8 cellular contexts compared by ENCODE assay signal in the genomic region with DNA sequence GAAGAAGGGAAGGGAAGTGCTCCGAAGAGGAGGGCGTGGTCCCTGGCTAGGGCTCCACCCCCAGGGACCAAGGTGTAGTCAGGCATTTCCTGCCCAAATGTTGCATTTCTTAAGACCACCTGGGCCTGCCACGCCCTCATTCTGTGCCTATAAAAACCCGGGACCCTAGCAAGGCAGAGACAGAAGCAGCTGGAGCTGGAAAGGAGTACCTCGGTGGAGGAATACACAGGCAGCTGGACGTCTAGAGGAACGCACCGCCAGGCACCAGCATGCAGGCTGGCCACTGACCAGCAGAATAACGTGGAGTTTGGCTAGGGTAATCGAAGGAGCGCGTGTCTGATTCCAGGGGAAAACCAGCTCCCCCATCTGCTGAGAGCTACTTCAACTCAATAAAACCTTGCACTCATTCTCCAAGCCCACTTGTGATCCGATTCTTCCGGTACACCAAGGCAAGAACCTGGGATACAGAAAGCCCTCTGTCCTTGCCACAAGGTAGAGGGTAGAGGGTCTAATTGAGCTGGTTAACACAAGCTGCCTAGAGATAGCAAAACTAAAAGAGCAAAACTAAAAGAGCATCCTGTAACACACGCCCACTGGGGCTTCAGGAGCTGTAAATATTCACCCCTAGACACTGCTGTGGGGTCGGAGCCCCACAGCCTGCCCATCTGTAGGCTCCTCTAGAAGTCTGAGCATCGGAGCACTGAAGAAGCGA. TPM values are rescaled to one million over a fixed set of nuclear protein-coding genes. Genes with fewer than 3 reads are reported as not detected.
DNase-seq lines count a peak whose midpoint lies in the region; ATAC-seq, FAIRE-seq and TF ChIP-seq lines count a peak whose summit lies in the region.

No MANE protein-coding gene starts in this region.

- peak overlapping the region in 3 of 7 donors; percentile 13 to 67 (median 57) for H3K27ac Mint-ChIP-seq in CD14-positive monocyte

- H3K4me2 ChIP-seq in GM12878 (ENCODE audit: control insufficient read depth, insufficient read depth) = no peak overlapping the region

- CTCF ChIA-PET in GM12878 (lab: Yijun Ruan, JAX) = interaction anchor here (1.4 to 1.9 kb wide), 3 partner anchors 20 to 30 kb away, joined by 3 to 12 read pairs (median 6); no protein-coding TSS in a partner anchor

- ATAC-seq in GM12878 (no peak), GM21526 (IDR thresholded peaks at IDR 0.05; ENCODE audit: low FRiP score, unreplicated experiment) (no peak)

- POLR2A ChIA-PET in GM12878 (lab: Charles Lee) = no interaction called here

- TF ChIP-seq RAD21 in GM12878 (IDR thresholded peaks at IDR 0.05; ENCODE audit: insufficient read depth, low read depth, low read length) = no peak

- RAD21 ChIA-PET in GM12878 (lab: Charles Lee; ENCODE audit: unreplicated experiment) = interaction anchor here (1.2 kb wide), 1 partner anchor 30 kb away, joined by 6 read pairs; no protein-coding TSS in a partner anchor

- H3K27me3 Mint-ChIP-seq in CD14-positive monocyte (ENCODE audit: low read depth in 3 of 3) = peaks cover 1 to 4% (median 3%) of the 10 kb centered on the region in 3 donors

- no peaks in the 10 kb centered on the region for H3K9me3 Mint-ChIP-seq in CD14-positive monocyte

- intact Hi-C loops in CD14-positive monocyte (cut with micrococcal nuclease) = no loop called here
- intact Hi-C loops in GM12878 (cut with micrococcal nuclease; ENCODE audit: unreplicated experiment) = no loop called here

- SMC1A ChIA-PET in GM12878 (lab: Charles Lee; ENCODE audit: uncharacterized antibody, unreplicated experiment) = interaction anchor here (2.2 kb wide), 1 partner anchor 30 kb away, joined by 7 read pairs; no protein-coding TSS in a partner anchor

- H3K4me3 Mint-ChIP-seq in CD14-positive monocyte = peak overlapping the region; percentile 74 to 87

- WGBS in GM12878 (ENCODE audit: insufficient coverage, insufficient replicate concordance, low lambda C conversion rate, missing lambda C conversion rate) = 55% methylated on average over 18 of the region's 18 CpGs

- no peaks in the 10 kb centered on the region for H3K36me3 ChIP-seq in GM12878 (ENCODE audit: control insufficient read depth in 2 of 2, insufficient read depth in 2 of 2, low read length in 1 of 2)

- BruUV-seq in GM12878 (replicated peaks; lab: Mats Ljungman, UMichigan) = no TSS peak

- no peaks in the 10 kb centered on the region for H3K79me2 ChIP-seq in GM12878 (ENCODE audit: control insufficient read depth, insufficient read depth, low read length)

- no peak for DNase-seq in CD14-positive monocyte (ENCODE audit: low spot score)
- peak; percentile 90 for DNase-seq in NCI-H2171 (lab: John Stamatoyannopoulos, UW)
- no peak for DNase-seq in GM12878 (ENCODE audit: low read depth, low spot score)
- DNase-seq in islet precursor cell = peak; percentile 61
- DNase-seq in substantia nigra (lab: John Stamatoyannopoulos, UW) = peak in 7 of 49 donors; percentile 12 to 46 (median 27)
- no peak for DNase-seq in DMS153 (lab: John Stamatoyannopoulos, UW)
- no peak for DNase-seq in HPDE6-E6E7 (ENCODE audit: extremely low spot score)

- no peak overlapping the region for H3K4me3 ChIP-seq in GM12878

- H3K27me3 ChIP-seq in GM12878 (replicated peaks in 1 of 2; ENCODE audit: control insufficient read depth in 2 of 2, insufficient read depth in 2 of 2, low read length in 1 of 2) = no peaks in the 10 kb centered on the region

- TF ChIP-seq CTCF in CD14-positive monocyte (IDR thresholded peaks at IDR 0.05) (no peak), GM12878 (IDR thresholded peaks at IDR 0.05 in 2 of 3, conservative IDR thresholded peaks at IDR 0.05 in 1 of 3; ENCODE audit: control insufficient read depth in 2 of 3, extremely low read depth in 1 of 3, insufficient read depth in 1 of 3, low read depth in 3 of 3, low read length in 3 of 3) (no peak)

- H2AFZ ChIP-seq in GM12878 (ENCODE audit: control insufficient read depth, low read depth, low read length) = no peak overlapping the region; the same call in 1 of the 2 replicates

- in situ Hi-C loops in GM12878 (cut with MboI) = no loop called here

- no peaks in the 10 kb centered on the region for H3K4me1 ChIP-seq in GM12878 (ENCODE audit: control insufficient read depth, insufficient read depth, low read length)

- H3K9me3 ChIP-seq in GM12878 (replicated peaks; ENCODE audit: control insufficient read depth, insufficient read depth, low read length) = no peaks in the 10 kb centered on the region

- peaks cover 9% of the 10 kb centered on the region for H3K4me1 Mint-ChIP-seq in CD14-positive monocyte

- H3K9ac ChIP-seq in GM12878 (ENCODE audit: control insufficient read depth, insufficient read depth, low read length) = no peak overlapping the region

- no peaks in the 10 kb centered on the region for H4K20me1 ChIP-seq in GM12878 (ENCODE audit: control insufficient read depth, insufficient read depth)

- no peak for TF ChIP-seq POLR2A in GM12878 (IDR thresholded peaks at IDR 0.05; ENCODE audit: low read depth, low read length)

- no peak for FAIRE-seq in GM12878 (lab: Jason Lieb, UNC)

- H3K36me3 Mint-ChIP-seq in CD14-positive monocyte = no peaks in the 10 kb centered on the region

- no peak for TF ChIP-seq EP300 in GM12878 (IDR thresholded peaks at IDR 0.05; ENCODE audit: borderline replicate concordance in 1 of 2, control insufficient read depth in 1 of 2, low read depth in 2 of 2, low read length in 2 of 2)

- no peak overlapping the region for H3K27ac ChIP-seq in GM12878 (ENCODE audit: control insufficient read depth, insufficient read depth)
- peak overlapping the region; percentile 87 for H3K27ac ChIP-seq in substantia nigra (ENCODE audit: low read depth, low read length, poor library complexity, severe bottlenecking)

TF ChIP-seq in GM12878, 131 proteins besides CTCF, POLR2A, EP300 and RAD21:
- TF ChIP-seq SPI1 (IDR thresholded peaks at IDR 0.05; ENCODE audit: borderline replicate concordance, insufficient read depth, low read depth, low read length) (peak; percentile 30; the same call in 1 of the 2 replicates), SMAD1 (IDR thresholded peaks at IDR 0.05; ENCODE audit: low read depth, partially characterized antibody) (no peak)
- TF ChIP-seq, protein P1, sequence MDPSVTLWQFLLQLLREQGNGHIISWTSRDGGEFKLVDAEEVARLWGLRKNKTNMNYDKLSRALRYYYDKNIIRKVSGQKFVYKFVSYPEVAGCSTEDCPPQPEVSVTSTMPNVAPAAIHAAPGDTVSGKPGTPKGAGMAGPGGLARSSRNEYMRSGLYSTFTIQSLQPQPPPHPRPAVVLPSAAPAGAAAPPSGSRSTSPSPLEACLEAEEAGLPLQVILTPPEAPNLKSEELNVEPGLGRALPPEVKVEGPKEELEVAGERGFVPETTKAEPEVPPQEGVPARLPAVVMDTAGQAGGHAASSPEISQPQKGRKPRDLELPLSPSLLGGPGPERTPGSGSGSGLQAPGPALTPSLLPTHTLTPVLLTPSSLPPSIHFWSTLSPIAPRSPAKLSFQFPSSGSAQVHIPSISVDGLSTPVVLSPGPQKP (IDR thresholded peaks at IDR 0.05; ENCODE audit: low read depth, low read length) = no peak

RNA-seq across cellular contexts. Expression of a gene that starts 21.0 kb away (rescaled TPM):
- polyA plus RNA-seq in CD14-positive monocyte (1 to 10 TPM; 3.5 to 3.8 TPM), GM12878 (2011; rRNA removed) (8.9 and 15.0 TPM in 2 replicates), GM12878 (2014; fragmentation: Illumina TruSeq; extraction: Trizol) (13.2 and 13.6 TPM in 2 replicates), GM12878 (2014; fragmentation: Nextera tagmentation; extraction: Ambion mirVana) (1 to 10 TPM; 6.8 to 7.6 TPM), GM12878 (2014; rRNA removed) (8.0 and 10.2 TPM in 2 replicates), GM12878 (2016; fragmentation: Nextera tagmentation; extraction: Ambion mirVana) (10 to 100 TPM; 12.3 to 13.4 TPM)
- 23.0 and 26.3 TPM in 2 replicates for total RNA-seq in GM12878 (2013; cell fraction: nucleolus; rRNA removed)
- total RNA-seq in GM12878 (2014; rRNA removed) (4.7 and 5.6 TPM in 2 replicates), GM12878 (2014; rRNA removed; fragmentation: Illumina TruSeq; extraction: Trizol) (5.1 and 5.3 TPM in 2 replicates), GM12878 (2021) (8.1 and 10.4 TPM in 2 replicates)
- polyA plus RNA-seq in GM12878 (2011; ENCODE audit: low read depth) = 3.0 TPM
- 2.3 and 3.5 TPM in 2 replicates for polyA plus RNA-seq in GM12878 (2011; cell fraction: cytosol; rRNA removed)
- 9.5 and 9.9 TPM in 2 replicates for polyA plus RNA-seq in GM12878 (2011; cell fraction: nucleus; rRNA removed)
- polyA plus RNA-seq in GM12878 (2012) = 6.4 and 9.4 TPM in 2 replicates
- polyA minus RNA-seq in GM12878 (2011; rRNA and poly(A)+ RNA removed) = 10.9 and 14.3 TPM in 2 replicates
- 3.1 and 3.6 TPM in 2 replicates for polyA minus RNA-seq in GM12878 (2011; cell fraction: cytosol; rRNA and poly(A)+ RNA removed)
- polyA minus RNA-seq in GM12878 (2011; cell fraction: nucleus; rRNA and poly(A)+ RNA removed) = 6.5 and 7.5 TPM in 2 replicates

Comparison
In these comparisons a context has a peak if more than half of its experiments do, and no peak if none do; other contexts are left out.
1. DNase-seq: peak in NCI-H2171 (single experiment) and islet precursor cell (single experiment); none in CD14-positive monocyte (single experiment), GM12878 (single experiment), DMS153 (single experiment) and HPDE6-E6E7 (single experiment).